1 cellular context compared by ENCODE assay signal in genomic region chr13:56166864-56167263, GRCh38.
TF ChIP-seq lines count a peak whose summit lies in the region.

No MANE protein-coding gene starts in this region.

TF ChIP-seq in WTC11, 78 proteins besides CTCF, POLR2A, EP300 and RAD21 (continued from another document):
- TF ChIP-seq ZSCAN18 (CRISPR knock-in tag; IDR thresholded peaks at IDR 0.05) = 0 out of 2 replicates have a peak, but pooled peaks have one; percentile 15
- no peak for TF ChIP-seq RELA (CRISPR knock-in tag; IDR thresholded peaks at IDR 0.05; ENCODE audit: borderline replicate concordance)
